ENCODE assay signal across 1 cellular context in genomic region chr7:83415840-83416239, GRCh38.
TF ChIP-seq lines count a peak whose summit lies in the region.

No MANE protein-coding gene starts in this region.

TF ChIP-seq in HEK293, 187 proteins besides CTCF, POLR2A, EP300 and RAD21 (continued from another document):
- peak; percentile 78 for TF ChIP-seq REST (tag by site-specific recombination; IDR thresholded peaks at IDR 0.05)
